Comparison of ENCODE assay signal across 27 cellular contexts in genomic region chr7:51356849-51357516, GRCh38. TPM values are rescaled to one million over a fixed set of nuclear protein-coding genes. Genes with fewer than 3 reads are reported as not detected.
A peak's percentile ranks its signal among the peaks of the same experiment; 100 is the strongest.
DNase-seq lines count a peak whose midpoint lies in the region; ATAC-seq and TF ChIP-seq lines count a peak whose summit lies in the region.
"Had no signal": no experiment of that assay in that cellular context is flagged by ENCODE, and none has a peak within 500 bp of the region (broad histone marks: within the 10 kb centered on the region; RNA-seq: fewer than 3 reads in every experiment).

No MANE protein-coding gene starts in this region.

- H3K4me3 ChIP-seq in right atrium auricular region (no peak overlapping the region), lower lobe of right lung (no peak overlapping the region), upper lobe of right lung (no peak overlapping the region)
- H3K4me3 ChIP-seq: esophagus squamous epithelium, SJCRH30 had no signal

- H3K9me3 ChIP-seq in right atrium auricular region = no peaks in the 10 kb centered on the region
- no peaks in the 10 kb centered on the region for H3K9me3 ChIP-seq in lower lobe of right lung
- H3K9me3 ChIP-seq in upper lobe of right lung = no peaks in the 10 kb centered on the region
- H3K9me3 ChIP-seq: esophagus squamous epithelium, SJCRH30 had no signal

- peak; percentile 47 for DNase-seq in NCI-H345 (lab: John Stamatoyannopoulos, UW)
- DNase-seq in NCI-H345 treated with DMSO at 0.1 percent for 48 hours (lab: John Stamatoyannopoulos, UW; ENCODE audit: unreplicated experiment) = no peak
- DNase-seq in right atrium auricular region (ENCODE audit: low spot score) = no peak
- no peak for DNase-seq in lower lobe of right lung
- DNase-seq in upper lobe of right lung = no peak
- no peak for DNase-seq in DMS114 treated with DMSO at 0.1 percent for 48 hours (lab: John Stamatoyannopoulos, UW; ENCODE audit: unreplicated experiment)
- no peak for DNase-seq in medulla oblongata (ENCODE audit: extremely low spot score)
- DNase-seq in NOMO-1 treated with DMSO at 0.1 percent for 48 hours (lab: John Stamatoyannopoulos, UW; ENCODE audit: unreplicated experiment) = no peak
- DNase-seq: activated naive CD8-positive, alpha-beta T cell treated with anti-CD3 and anti-CD28 coated beads for 36 hours; COR-L47; effector memory CD4-positive, alpha-beta T cell; EL; esophagus squamous epithelium; HCEC 1CT; Kasumi-1; mammary epithelial cell; NCI-H1048; NCI-H2081 treated with DMSO at 0.1 percent for 48 hours; NCI-H526; PC-3; SJCRH30; stimulated activated CD4-positive, alpha-beta T cell treated with anti-CD3 and anti-CD28 coated beads, Interleukin-1b, Interleukin-23, amount 100 ng/mL, for 48 hours; stimulated activated naive CD4-positive, alpha-beta T cell; T-helper 1 cell; trophoblast cell had no signal

- TF ChIP-seq CTCF in right atrium auricular region (IDR thresholded peaks at IDR 0.05) (peak in 1 of 2 donors; percentile 28), lower lobe of right lung (IDR thresholded peaks at IDR 0.05) (no peak), upper lobe of right lung (IDR thresholded peaks at IDR 0.05) (no peak)

- ATAC-seq in lower lobe of right lung (peak; percentile 47 to 68), upper lobe of right lung (peak; percentile 46)

- intact Hi-C loops in lower lobe of right lung (cut with DNase I) = no loop called here
- intact Hi-C loops in upper lobe of right lung (cut with DNase I) = no loop called here

- H3K36me3 ChIP-seq in right atrium auricular region (no peaks in the 10 kb centered on the region), lower lobe of right lung (no peaks in the 10 kb centered on the region), upper lobe of right lung (no peaks in the 10 kb centered on the region)
- H3K36me3 ChIP-seq: esophagus squamous epithelium, SJCRH30 had no signal

- H3K27me3 ChIP-seq in right atrium auricular region = no peaks in the 10 kb centered on the region
- H3K27me3 ChIP-seq in lower lobe of right lung (ENCODE audit: low read depth) = no peaks in the 10 kb centered on the region
- H3K27me3 ChIP-seq in upper lobe of right lung = no peaks in the 10 kb centered on the region
- H3K27me3 ChIP-seq: esophagus squamous epithelium, SJCRH30 had no signal

- peak overlapping the region; percentile 11 to 62 for H3K27ac ChIP-seq in right atrium auricular region
- no peak overlapping the region for H3K27ac ChIP-seq in lower lobe of right lung
- no peak overlapping the region for H3K27ac ChIP-seq in upper lobe of right lung
- H3K27ac ChIP-seq: esophagus squamous epithelium, SJCRH30 had no signal

- H3K4me1 ChIP-seq in right atrium auricular region = no peaks in the 10 kb centered on the region
- H3K4me1 ChIP-seq in lower lobe of right lung = no peaks in the 10 kb centered on the region
- no peaks in the 10 kb centered on the region for H3K4me1 ChIP-seq in upper lobe of right lung
- H3K4me1 ChIP-seq: esophagus squamous epithelium, SJCRH30 had no signal

RNA-seq across cellular contexts. Expression of gene COBL, which starts 40.4 kb away (rescaled TPM):
- total RNA-seq in right atrium auricular region (10 to 100 TPM; 26.3 to 31.4 TPM), lower lobe of right lung (27.9 TPM), upper lobe of right lung (29.2 TPM)
- total RNA-seq: activated naive CD8-positive, alpha-beta T cell treated with anti-CD3 and anti-CD28 coated beads for 36 hours; activated T-helper 2 cell treated with anti-CD3 and anti-CD28 coated beads, Interferon-gamma antibody, Interleukin-2, Interleukin-4, amounts not matched to agents 10 μg/mL and 5 μg/mL and 100 μg/mL, durations not matched to agents 14 hours and 24 hours and 36 hours; B cell had no signal

Comparison
In these comparisons a context has a peak if more than half of its experiments do, and no peak if none do; other contexts are left out.
1. H3K27ac ChIP-seq: peak in right atrium auricular region (2 of 2); none in lower lobe of right lung (single experiment) and upper lobe of right lung (single experiment).